Comparison of ENCODE assay signal across 8 cellular contexts in the genomic region with DNA sequence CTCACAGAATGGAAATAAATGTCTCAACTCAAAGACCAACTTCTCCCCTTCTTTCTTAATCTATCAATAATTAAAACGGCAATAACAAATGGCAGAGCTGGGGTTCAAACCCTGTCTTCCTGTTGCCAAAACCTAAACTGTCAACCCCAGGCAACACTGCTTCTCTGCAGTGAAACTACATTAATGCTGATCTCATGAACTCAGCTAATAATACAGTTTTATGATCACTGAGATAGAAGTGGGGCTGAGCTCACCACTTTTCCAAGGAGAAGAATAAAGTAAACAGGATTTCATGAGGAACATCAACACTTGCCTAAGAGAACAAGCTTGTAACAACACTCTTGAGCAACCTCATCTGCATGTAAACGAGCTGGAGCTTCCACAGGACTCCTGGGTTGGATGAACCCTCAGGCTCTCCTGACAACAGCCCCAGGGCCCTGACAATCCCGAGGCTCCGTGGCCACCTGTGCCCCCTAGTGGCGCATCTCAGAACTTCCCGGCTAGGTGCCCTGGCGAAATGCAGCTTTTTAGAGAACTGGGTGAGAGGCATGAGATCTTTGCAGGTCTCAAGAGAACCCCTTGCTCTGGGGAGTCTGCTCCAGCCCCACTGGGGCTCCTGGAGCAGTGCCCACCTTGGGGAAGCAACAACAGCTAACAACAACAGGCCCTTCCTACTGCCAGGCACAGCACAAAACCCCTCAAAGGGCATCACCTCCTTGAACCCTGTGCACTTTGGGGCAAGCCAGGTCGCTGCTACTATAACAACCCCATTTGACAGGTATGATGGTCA.
DNase-seq lines count a peak whose midpoint lies in the region; ATAC-seq lines count a peak whose summit lies in the region.

No MANE protein-coding gene starts in this region.

- CTCF ChIA-PET in activated CD4-positive, alpha-beta memory T cell treated with anti-CD3 and anti-CD28 coated beads for 36 hours (lab: Charles Lee), result interaction anchor here (0.6 to 3.7 kb wide), 52 partner anchors 8 to 482 kb away, joined by 3 to 77 read pairs (median 5); partner anchors contain the start of gene SH3PXD2A

- H3K9me3 Mint-ChIP-seq in activated CD4-positive, alpha-beta memory T cell treated with anti-CD3 and anti-CD28 coated beads for 36 hours, result no peaks in the 10 kb centered on the region
- H3K9me3 Mint-ChIP-seq in memory B cell, result no peaks in the 10 kb centered on the region

- DNase-seq in NCI-H446 (lab: John Stamatoyannopoulos, UW) (peak; percentile 10 to 43), NCI-H446 treated with DMSO at 0.1 percent for 48 hours (lab: John Stamatoyannopoulos, UW) (no peak), NCI-H510A treated with DMSO at 0.1 percent for 48 hours (lab: John Stamatoyannopoulos, UW) (peak; percentile 87), memory B cell (ENCODE audit: low spot score in 2 of 2) (peak; percentile 80 to 84)
- peak; percentile 85 for DNase-seq in activated CD4-positive, alpha-beta memory T cell treated with anti-CD3 and anti-CD28 coated beads for 36 hours
- DNase-seq in effector CD4-positive, alpha-beta T cell, result peak; percentile 74
- peak; percentile 26 to 39 for DNase-seq in stimulated activated CD8-positive, alpha-beta memory T cell treated with anti-CD3 and anti-CD28 coated beads, Interleukin-15, amount 100 ng/mL, for 4 hours (ENCODE audit: low read depth in 2 of 2)

- H3K27me3 Mint-ChIP-seq in activated CD4-positive, alpha-beta memory T cell treated with anti-CD3 and anti-CD28 coated beads for 36 hours, result no peaks in the 10 kb centered on the region
- no peaks in the 10 kb centered on the region for H3K27me3 Mint-ChIP-seq in memory B cell

- H3K27ac Mint-ChIP-seq in activated CD4-positive, alpha-beta memory T cell treated with anti-CD3 and anti-CD28 coated beads for 36 hours, result no peak overlapping the region
- H3K27ac Mint-ChIP-seq in memory B cell, result peak overlapping the region; percentile 17

- H3K4me3 Mint-ChIP-seq in activated CD4-positive, alpha-beta memory T cell treated with anti-CD3 and anti-CD28 coated beads for 36 hours, result no peak overlapping the region
- H3K4me3 Mint-ChIP-seq in memory B cell, result no peak overlapping the region

- intact Hi-C loops in activated CD4-positive, alpha-beta memory T cell treated with anti-CD3 and anti-CD28 coated beads for 36 hours (cut with micrococcal nuclease), result loop anchor here (1.0 kb wide), 1 partner anchor 81 kb away; no protein-coding TSS in a partner anchor

- H3K36me3 Mint-ChIP-seq in activated CD4-positive, alpha-beta memory T cell treated with anti-CD3 and anti-CD28 coated beads for 36 hours, result no peaks in the 10 kb centered on the region
- no peaks in the 10 kb centered on the region for H3K36me3 Mint-ChIP-seq in memory B cell

- ATAC-seq in HG02970 (IDR thresholded peaks at IDR 0.05; ENCODE audit: low FRiP score, unreplicated experiment) (peak; percentile 57), memory B cell (ENCODE audit: low read depth) (peak; percentile 91)

- POLR2A ChIA-PET in activated CD4-positive, alpha-beta memory T cell treated with anti-CD3 and anti-CD28 coated beads for 36 hours (lab: Charles Lee), result interaction anchor here (1.0 to 1.1 kb wide), 2 partner anchors 85 to 161 kb away, joined by 3 to 5 read pairs; no protein-coding TSS in a partner anchor

- peaks cover 5% of the 10 kb centered on the region for H3K4me1 Mint-ChIP-seq in activated CD4-positive, alpha-beta memory T cell treated with anti-CD3 and anti-CD28 coated beads for 36 hours (ENCODE audit: low read depth)
- H3K4me1 Mint-ChIP-seq in memory B cell, result peaks cover 7% of the 10 kb centered on the region
